Comparison of ENCODE assay signal across 10 cellular contexts in the genomic region with DNA sequence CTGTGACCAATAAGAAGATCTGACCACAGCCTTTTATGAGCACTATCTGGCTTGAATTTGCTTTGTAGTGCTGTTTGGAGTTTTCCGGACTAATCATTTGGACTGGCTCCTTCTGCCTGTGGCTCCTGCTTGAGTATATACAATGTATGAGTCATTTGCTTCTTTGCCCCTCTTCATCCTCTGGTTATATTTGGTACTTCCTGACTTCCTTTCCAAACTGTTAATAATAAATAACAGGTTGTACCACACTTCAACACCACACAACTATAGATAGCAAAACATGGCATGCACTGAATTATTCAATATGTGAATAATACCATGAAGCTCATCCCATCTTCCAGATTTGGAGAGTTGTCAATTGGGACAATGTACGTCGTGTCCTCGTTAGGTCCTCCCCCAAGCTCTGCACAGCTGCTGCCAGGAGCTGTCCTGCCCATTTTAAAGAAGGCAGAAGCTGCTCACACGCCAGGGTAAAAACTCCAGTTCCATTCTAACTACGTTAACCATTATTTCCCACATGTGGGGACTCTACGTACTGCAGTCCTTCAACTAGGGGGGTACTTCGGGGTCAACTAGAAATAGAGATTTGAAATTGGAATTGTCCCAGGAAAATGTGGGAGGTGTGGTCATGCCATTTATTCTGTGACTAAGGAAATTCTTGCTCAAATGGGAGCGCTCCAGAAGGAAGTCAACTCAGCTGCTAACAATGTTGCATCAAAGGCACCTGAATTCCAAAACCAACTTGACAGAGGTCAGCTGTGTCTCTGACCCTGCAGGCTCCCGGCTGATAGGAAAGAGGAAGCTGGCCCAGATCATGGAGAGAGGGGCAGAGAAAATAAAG. TPM values are rescaled to one million over a fixed set of nuclear protein-coding genes. Genes with fewer than 3 reads are reported as not detected.
DNase-seq lines count a peak whose midpoint lies in the region; ATAC-seq and TF ChIP-seq lines count a peak whose summit lies in the region.
"Had no signal": no experiment of that assay in that cellular context is flagged by ENCODE, and none has a peak within 500 bp of the region (broad histone marks: within the 10 kb centered on the region; RNA-seq: fewer than 3 reads in every experiment).

No MANE protein-coding gene starts in this region.

- H3K27ac ChIP-seq in GM23248 (0 out of 2 replicates have a peak overlapping the region, but pooled peaks have one; percentile 22), Panc1 (ENCODE audit: low read length) (no peak overlapping the region)

- no peaks in the 10 kb centered on the region for H4K20me1 ChIP-seq in GM23248 (ENCODE audit: insufficient read depth)

- WGBS in GM23248 (ENCODE audit: low coverage in 1 of 2, low lambda C conversion rate in 2 of 2, missing lambda C conversion rate in 2 of 2), 2 experiments = 12 to 13% methylated on average over 10 of the region's 10 CpGs

- H3K4me3 ChIP-seq in GM23248 (0 out of 2 replicates have a peak overlapping the region, but pooled peaks have one; percentile 19), Panc1 (ENCODE audit: low read depth in 2 of 2, low read length in 2 of 2) (no peak overlapping the region), fibroblast of pulmonary artery (replicated peaks; ENCODE audit: low read depth, low read length) (no peak overlapping the region)

- peak; percentile 86 for ATAC-seq in Panc1

- intact Hi-C loops in Panc1 (cut with micrococcal nuclease; ENCODE audit: unreplicated experiment) = no loop called here

- H3K4me1 ChIP-seq in GM23248 (ENCODE audit: insufficient read depth) (peaks cover 19% of the 10 kb centered on the region), Panc1 (ENCODE audit: control insufficient read depth, insufficient read depth, low read length) (no peaks in the 10 kb centered on the region; the same call in 1 of the 2 replicates)

- H3K27me3 ChIP-seq in GM23248 (replicated peaks; ENCODE audit: insufficient read depth) = 0 out of 2 replicates have a peak, but pooled peaks cover 9% of the 10 kb centered on the region
- H3K27me3 ChIP-seq in Panc1 (ENCODE audit: control insufficient read depth, insufficient read depth, low read length) = no peaks in the 10 kb centered on the region

- no peak overlapping the region for H2AFZ ChIP-seq in GM23248

- DNase-seq in GM23248 = peak; percentile 81
- peak; percentile 58 for DNase-seq in Panc1 (ENCODE audit: low read depth, low spot score)
- peak; percentile 32 for DNase-seq in fibroblast of pulmonary artery (ENCODE audit: low read depth)
- DNase-seq in renal cortical epithelial cell (ENCODE audit: low read depth) = peak; percentile 93
- no peak for DNase-seq in ureter (ENCODE audit: low spot score)
- no peak for DNase-seq in activated CD8-positive, alpha-beta memory T cell treated with anti-CD3 and anti-CD28 coated beads, Interleukin-2, amount 50 U/mL, for 48 hours
- no peak for DNase-seq in activated gamma-delta T cell treated with Interleukin-2 at 50 U/mL for 16 hours
- DNase-seq: NCI-H345, T-helper 1 cell had no signal

- H3K79me2 ChIP-seq in GM23248 (ENCODE audit: insufficient read depth) = no peaks in the 10 kb centered on the region

- H3K9me2 ChIP-seq in GM23248 (ENCODE audit: insufficient read depth) = no peaks in the 10 kb centered on the region

- in situ Hi-C loops in GM23248 (cut with MboI) = no loop called here
- in situ Hi-C loops in Panc1 (cut with HindIII; ENCODE audit: low pct_unique_long_range_greater_than_20kb, low sequenced_read_pairs) = no loop called here

- H3F3A ChIP-seq in GM23248 (ENCODE audit: insufficient read depth) = peaks cover 25% of the 10 kb centered on the region; the same call in 1 of the 2 replicates

- H3K9me3 ChIP-seq in GM23248 (ENCODE audit: low read depth) = no peaks in the 10 kb centered on the region
- H3K9me3 ChIP-seq in Panc1 (ENCODE audit: control insufficient read depth, insufficient read depth, low read depth, low read length) = no peaks in the 10 kb centered on the region

- no peak overlapping the region for H3K9ac ChIP-seq in GM23248

- H3K36me3 ChIP-seq in GM23248 (ENCODE audit: low read depth) (no peaks in the 10 kb centered on the region), Panc1 (ENCODE audit: control insufficient read depth, insufficient read depth, low read length) (no peaks in the 10 kb centered on the region)

- H3K4me2 ChIP-seq in GM23248 (ENCODE audit: unreplicated experiment) = peak overlapping the region; percentile 64

- TF ChIP-seq CTCF in Panc1 (IDR thresholded peaks at IDR 0.05) (no peak), fibroblast of pulmonary artery (IDR thresholded peaks at IDR 0.05; ENCODE audit: low read length, missing control alignments) (no peak)

- CTCF ChIA-PET in Panc1 (lab: Charles Lee) = no interaction called here

- POLR2A ChIA-PET in Panc1 (lab: Charles Lee) = interaction anchor here (0.7 kb wide), 1 partner anchor 20 kb away, joined by 8 read pairs; no protein-coding TSS in a partner anchor

- BruUV-seq in Panc1 (replicated peaks; lab: Mats Ljungman, UMichigan) = no TSS peak

RNA-seq across cellular contexts. Expression of a gene that starts 38.1 kb away (rescaled TPM):
- total RNA-seq in GM23248 (2014; rRNA removed; shearing (Covaris generic)) = 0.13 TPM in 1 of 2 replicates, not detected in the other
- not detected in 2 replicates for polyA plus RNA-seq in GM23248 (2016; fragmentation: Nextera tagmentation; extraction: Ambion mirVana)
- 0.15 TPM for total RNA-seq in Panc1 (2021; ENCODE audit: unreplicated experiment)
- 0.02 TPM for polyA plus RNA-seq in Panc1 (2012; ENCODE audit: insufficient read length)
- total RNA-seq in renal cortical epithelial cell = under 0.01 and 0.75 TPM in 2 replicates
- total RNA-seq in ureter = not detected
- total RNA-seq: G401 had no signal

Comparison
In these comparisons a context has a peak if more than half of its experiments do, and no peak if none do; other contexts are left out.
1. DNase-seq: peak in GM23248 (single experiment), Panc1 (single experiment), fibroblast of pulmonary artery (single experiment) and renal cortical epithelial cell (single experiment); none in ureter (single experiment), activated CD8-positive, alpha-beta memory T cell treated with anti-CD3 and anti-CD28 coated beads, Interleukin-2, amount 50 U/mL, for 48 hours (single experiment) and activated gamma-delta T cell treated with Interleukin-2 at 50 U/mL for 16 hours (single experiment).